In the genomic region with DNA sequence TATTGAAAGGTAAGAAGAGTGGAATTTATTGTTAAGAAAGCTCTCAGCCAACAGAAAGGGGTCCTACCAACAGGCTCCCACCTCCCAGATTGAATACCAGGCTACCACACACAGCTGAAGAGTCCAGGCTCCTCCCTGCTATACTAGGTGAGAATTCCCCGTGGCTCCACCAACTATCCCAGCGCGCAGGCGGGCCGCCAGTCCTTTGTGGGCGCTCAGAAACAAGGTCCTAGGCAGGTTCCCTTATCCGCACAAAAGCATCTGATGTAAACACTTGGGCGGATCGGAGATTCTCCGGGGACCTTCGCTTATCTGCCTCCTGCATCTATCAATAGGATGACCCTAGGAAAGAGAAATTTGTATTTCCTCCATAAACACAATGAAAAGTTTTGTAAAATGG, we compare ENCODE assay signal across 31 cellular contexts.
"Had no signal": no experiment of that assay in that cellular context is flagged by ENCODE, and none has a peak within 500 bp of the region (broad histone marks: within the 10 kb centered on the region; RNA-seq: fewer than 3 reads in every experiment).

No MANE protein-coding gene starts in this region.

- ATAC-seq: activated CD4-positive, alpha-beta T cell treated with anti-CD3 and anti-CD28 coated beads for 36 hours; activated CD8-positive, alpha-beta T cell treated with anti-CD3 and anti-CD28 coated beads, Interleukin-2, amount 10 ng/mL, durations not matched to agents 7 days and 5 days; PC-3 had no signal

- H3K9me3 ChIP-seq: ascending aorta, SJCRH30 had no signal

- H3K4me3 Mint-ChIP-seq: activated CD4-positive, alpha-beta T cell treated with anti-CD3 and anti-CD28 coated beads for 36 hours; activated CD4-positive, alpha-beta T cell treated with anti-CD3 and anti-CD28 coated beads, Interleukin-2, amount 10 ng/mL, durations not matched to agents 7 days and 5 days; activated CD8-positive, alpha-beta T cell treated with anti-CD3 and anti-CD28 coated beads, Interleukin-2, amount 10 ng/mL, durations not matched to agents 7 days and 5 days; activated naive CD4-positive, alpha-beta T cell treated with anti-CD3 and anti-CD28 coated beads, Interleukin-2, amount 50 U/mL, for 24 hours; activated naive CD8-positive, alpha-beta T cell treated with anti-CD3 and anti-CD28 coated beads, Interleukin-2, amount 10 ng/mL, durations not matched to agents 7 days and 5 days; activated T-cell treated with anti-CD3 and anti-CD28 coated beads, Interleukin-2, amount 50 U/mL, for 24 hours had no signal

- H3K36me3 Mint-ChIP-seq: activated naive CD4-positive, alpha-beta T cell treated with anti-CD3 and anti-CD28 coated beads, Interleukin-2, amount 50 U/mL, for 24 hours; activated naive CD8-positive, alpha-beta T cell treated with anti-CD3 and anti-CD28 coated beads, Interleukin-2, amount 10 ng/mL, durations not matched to agents 7 days and 5 days had no signal

- H3K27ac Mint-ChIP-seq: activated CD4-positive, alpha-beta T cell treated with anti-CD3 and anti-CD28 coated beads for 36 hours; activated CD4-positive, alpha-beta T cell treated with anti-CD3 and anti-CD28 coated beads, Interleukin-2, amount 10 ng/mL, durations not matched to agents 7 days and 5 days; activated CD8-positive, alpha-beta T cell treated with anti-CD3 and anti-CD28 coated beads, Interleukin-2, amount 10 ng/mL, durations not matched to agents 7 days and 5 days; activated naive CD4-positive, alpha-beta T cell treated with anti-CD3 and anti-CD28 coated beads, Interleukin-2, amount 50 U/mL, for 24 hours; activated naive CD8-positive, alpha-beta T cell treated with anti-CD3 and anti-CD28 coated beads, Interleukin-2, amount 10 ng/mL, durations not matched to agents 7 days and 5 days; activated T-cell treated with anti-CD3 and anti-CD28 coated beads, Interleukin-2, amount 50 U/mL, for 24 hours; activated T-helper 2 cell treated with anti-CD3 and anti-CD28 coated beads, Interferon-gamma antibody, Interleukin-2, Interleukin-4, amounts not matched to agents 10 μg/mL and 5 μg/mL and 100 μg/mL, durations not matched to agents 14 hours and 24 hours and 36 hours had no signal

- H3K4me1 ChIP-seq: ascending aorta, SJCRH30 had no signal

- H3K9me3 Mint-ChIP-seq: activated CD4-positive, alpha-beta T cell treated with anti-CD3 and anti-CD28 coated beads, Interleukin-2, amount 10 ng/mL, durations not matched to agents 7 days and 5 days; activated naive CD4-positive, alpha-beta T cell treated with anti-CD3 and anti-CD28 coated beads, Interleukin-2, amount 50 U/mL, for 24 hours; activated naive CD8-positive, alpha-beta T cell treated with anti-CD3 and anti-CD28 coated beads, Interleukin-2, amount 10 ng/mL, durations not matched to agents 7 days and 5 days; activated T-helper 2 cell treated with anti-CD3 and anti-CD28 coated beads, Interferon-gamma antibody, Interleukin-2, Interleukin-4, amounts not matched to agents 10 μg/mL and 5 μg/mL and 100 μg/mL, durations not matched to agents 14 hours and 24 hours and 36 hours had no signal

- H3K27ac ChIP-seq: ascending aorta, cardiac muscle cell, SJCRH30, SK-N-MC, WERI-Rb-1 had no signal

- H3K4me1 Mint-ChIP-seq: activated CD4-positive, alpha-beta T cell treated with anti-CD3 and anti-CD28 coated beads for 36 hours; activated CD4-positive, alpha-beta T cell treated with anti-CD3 and anti-CD28 coated beads, Interleukin-2, amount 10 ng/mL, durations not matched to agents 7 days and 5 days; activated naive CD4-positive, alpha-beta T cell treated with anti-CD3 and anti-CD28 coated beads, Interleukin-2, amount 50 U/mL, for 24 hours; activated naive CD8-positive, alpha-beta T cell treated with anti-CD3 and anti-CD28 coated beads, Interleukin-2, amount 10 ng/mL, durations not matched to agents 7 days and 5 days had no signal

- H3K27me3 ChIP-seq: ascending aorta, cardiac muscle cell, SJCRH30 had no signal

- H3K27me3 Mint-ChIP-seq: activated CD4-positive, alpha-beta T cell treated with anti-CD3 and anti-CD28 coated beads for 36 hours; activated CD4-positive, alpha-beta T cell treated with anti-CD3 and anti-CD28 coated beads, Interleukin-2, amount 10 ng/mL, durations not matched to agents 7 days and 5 days; activated naive CD4-positive, alpha-beta T cell treated with anti-CD3 and anti-CD28 coated beads, Interleukin-2, amount 50 U/mL, for 24 hours; activated naive CD8-positive, alpha-beta T cell treated with anti-CD3 and anti-CD28 coated beads, Interleukin-2, amount 10 ng/mL, durations not matched to agents 7 days and 5 days; activated T-cell treated with anti-CD3 and anti-CD28 coated beads, Interleukin-2, amount 50 U/mL, for 24 hours had no signal

- H3K36me3 ChIP-seq: ascending aorta, cardiac muscle cell, SJCRH30, WERI-Rb-1 had no signal

- DNase-seq: activated CD4-positive, alpha-beta T cell treated with anti-CD3 and anti-CD28 coated beads for 36 hours; activated CD4-positive, alpha-beta T cell treated with anti-CD3 and anti-CD28 coated beads, Interleukin-2, amount 10 ng/mL, durations not matched to agents 7 days and 5 days; activated CD4-positive, alpha-beta T cell treated with anti-CD3 and anti-CD28 coated beads, Interleukin-2, amount 50 U/mL, for 48 hours; activated CD8-positive, alpha-beta T cell treated with anti-CD3 and anti-CD28 coated beads, Interleukin-2, amount 10 ng/mL, durations not matched to agents 7 days and 5 days; activated gamma-delta T cell; activated naive CD4-positive, alpha-beta T cell treated with Interleukin-2 at 50 U/mL for 16 hours; activated naive CD8-positive, alpha-beta T cell treated with anti-CD3 and anti-CD28 coated beads, Interleukin-2, amount 10 ng/mL, durations not matched to agents 7 days and 5 days; activated T-cell treated with anti-CD3 and anti-CD28 coated beads, Interleukin-2, amount 50 U/mL, for 24 hours; amygdala; Kasumi-1; KG1; MM.1S; MV-4-11; NCI-H1092; NCI-H1436 treated with DMSO at 0.1 percent for 48 hours; NCI-H1694 treated with DMSO at 0.1 percent for 48 hours; NCI-H2029; NCI-H345; NCI-H526; NCI-H748 treated with DMSO at 0.1 percent for 48 hours; NK-92 treated with Interleukin-12 subunit alpha and Interleukin-12 subunit beta, amount 100 ng/mL, for 24 hours; PC-3; SHP77; SJCRH30; T1000; WERI-Rb-1 had no signal

- H3K4me3 ChIP-seq: ascending aorta, cardiac muscle cell, SJCRH30, SK-N-MC had no signal
